30 cellular contexts compared by ENCODE assay signal in genomic region chr17:50514388-50514787, GRCh38. TPM values are rescaled to one million over a fixed set of nuclear protein-coding genes. Genes with fewer than 3 reads are reported as not detected.
DNase-seq lines count a peak whose midpoint lies in the region; ATAC-seq and TF ChIP-seq lines count a peak whose summit lies in the region.
"Had no signal": no experiment of that assay in that cellular context is flagged by ENCODE, and none has a peak within 500 bp of the region (broad histone marks: within the 10 kb centered on the region; RNA-seq: fewer than 3 reads in every experiment).

No MANE protein-coding gene starts in this region.

- H3K9me3 ChIP-seq in breast epithelium (no peaks in the 10 kb centered on the region), A673 (ENCODE audit: low read depth, low read length, poor library complexity, severe bottlenecking) (no peaks in the 10 kb centered on the region), esophagus squamous epithelium (no peaks in the 10 kb centered on the region)
- H3K9me3 ChIP-seq: BE2C, SJCRH30 had no signal

- H3K27ac Mint-ChIP-seq in MCF 10A (ENCODE audit: low read depth, unreplicated experiment) (no peak overlapping the region), osteocyte (ENCODE audit: unreplicated experiment) (peak overlapping the region; percentile 66)
- H3K27ac Mint-ChIP-seq: CD14-positive monocyte, IgD-negative memory B cell had no signal

- peak overlapping the region; percentile 49 to 55 for H3K27ac ChIP-seq in breast epithelium
- H3K27ac ChIP-seq in A673 (ENCODE audit: low read depth, low read length, poor library complexity, severe bottlenecking) = no peak overlapping the region
- no peak overlapping the region for H3K27ac ChIP-seq in esophagus squamous epithelium
- H3K27ac ChIP-seq: 22Rv1, KMS-11, PC-9, SJCRH30 had no signal

- POLR2A ChIA-PET in MCF 10A (lab: Yijun Ruan, JAX) (interaction anchor here (1.7 to 3.0 kb wide), 2 partner anchors 10 to 27 kb away, joined by 13 to 14 read pairs; no protein-coding TSS in a partner anchor), A673 (lab: Charles Lee; ENCODE audit: low non-redundant PET) (no interaction called here)

- BruUV-seq in MCF 10A (replicated peaks; lab: Mats Ljungman, UMichigan) (no TSS peak), A673 (replicated peaks; lab: Mats Ljungman, UMichigan) (no TSS peak)

- H3K36me3 ChIP-seq in breast epithelium (no peaks in the 10 kb centered on the region), A673 (ENCODE audit: insufficient read depth, low read length, poor library complexity, severe bottlenecking) (no peaks in the 10 kb centered on the region), esophagus squamous epithelium (no peaks in the 10 kb centered on the region)
- H3K36me3 ChIP-seq: BE2C, SJCRH30 had no signal

- H3K36me3 Mint-ChIP-seq in MCF 10A (ENCODE audit: insufficient read depth, unreplicated experiment) = no peaks in the 10 kb centered on the region
- H3K36me3 Mint-ChIP-seq in osteocyte (ENCODE audit: unreplicated experiment) = no peaks in the 10 kb centered on the region
- H3K36me3 Mint-ChIP-seq: CD14-positive monocyte; CD8-positive, alpha-beta memory T cell; IgD-negative memory B cell had no signal

- no peak overlapping the region for H3K4me3 Mint-ChIP-seq in MCF 10A (ENCODE audit: unreplicated experiment)
- H3K4me3 Mint-ChIP-seq in osteocyte (ENCODE audit: unreplicated experiment) = no peak overlapping the region
- H3K4me3 Mint-ChIP-seq: CD14-positive monocyte, IgD-negative memory B cell had no signal

- TF ChIP-seq POLR2A in breast epithelium (IDR thresholded peaks at IDR 0.05) (no peak), esophagus squamous epithelium (IDR thresholded peaks at IDR 0.05) (no peak)

- no peak for TF ChIP-seq CTCF in breast epithelium (IDR thresholded peaks at IDR 0.05)
- TF ChIP-seq CTCF in MCF 10A (IDR thresholded peaks at IDR 0.05; ENCODE audit: unreplicated experiment) = no peak
- TF ChIP-seq CTCF in osteocyte (IDR thresholded peaks at IDR 0.05) = no peak
- no peak for TF ChIP-seq CTCF in A673 (conservative IDR thresholded peaks at IDR 0.05; ENCODE audit: low read depth, low read length)
- TF ChIP-seq CTCF in esophagus squamous epithelium (IDR thresholded peaks at IDR 0.05) = no peak

- H3K4me1 ChIP-seq in breast epithelium (no peaks in the 10 kb centered on the region), A673 (ENCODE audit: insufficient read depth, low read length, poor library complexity, severe bottlenecking) (no peaks in the 10 kb centered on the region), esophagus squamous epithelium (peaks cover 6 to 47% (median 13%) of the 10 kb centered on the region in 3 donors)
- H3K4me1 ChIP-seq: SJCRH30 had no signal

- H3K4me1 Mint-ChIP-seq in MCF 10A (ENCODE audit: insufficient read depth, unreplicated experiment) (peaks cover 41% of the 10 kb centered on the region), osteocyte (ENCODE audit: unreplicated experiment) (peaks cover 54% of the 10 kb centered on the region)

- H3K4me3 ChIP-seq in breast epithelium (no peak overlapping the region), A673 (ENCODE audit: low read depth, low read length, poor library complexity, severe bottlenecking) (no peak overlapping the region), esophagus squamous epithelium (no peak overlapping the region)
- H3K4me3 ChIP-seq: PC-9, SJCRH30 had no signal

- ATAC-seq in left lobe of liver (peak; percentile 20), GM21447 (IDR thresholded peaks at IDR 0.05; ENCODE audit: unreplicated experiment) (no peak)
- ATAC-seq: Right ventricle myocardium inferior had no signal

- H3K27me3 ChIP-seq in breast epithelium = no peaks in the 10 kb centered on the region
- no peaks in the 10 kb centered on the region for H3K27me3 ChIP-seq in A673 (replicated peaks; ENCODE audit: insufficient read depth, low read depth, low read length, poor library complexity)
- no peaks in the 10 kb centered on the region for H3K27me3 ChIP-seq in esophagus squamous epithelium
- H3K27me3 ChIP-seq: BE2C, SJCRH30 had no signal

- no peaks in the 10 kb centered on the region for H3K27me3 Mint-ChIP-seq in MCF 10A (ENCODE audit: insufficient read depth, unreplicated experiment)
- H3K27me3 Mint-ChIP-seq in osteocyte (ENCODE audit: unreplicated experiment) = peaks cover 3% of the 10 kb centered on the region

- 65 to 79% methylated on average over 3 of the region's 3 CpGs for WGBS in esophagus squamous epithelium, 2 donors

- intact Hi-C loops in breast epithelium (cut with DNase I; ENCODE audit: low total_unique reads) = no loop called here
- intact Hi-C loops in MCF 10A (cut with micrococcal nuclease) = no loop called here
- intact Hi-C loops in A673 (cut with micrococcal nuclease; ENCODE audit: unreplicated experiment) = no loop called here
- intact Hi-C loops in esophagus squamous epithelium (cut with DNase I) = no loop called here

- CTCF ChIA-PET in MCF 10A (lab: Yijun Ruan, JAX) (interaction anchor here (1.9 to 2.7 kb wide), 2 partner anchors 10 to 117 kb away, joined by 5 to 14 read pairs; partner anchors contain the start of gene LRRC59), A673 (lab: Charles Lee) (no interaction called here)

- DNase-seq in breast epithelium (ENCODE audit: low spot score in 2 of 2) (no peak), MCF 10A (ENCODE audit: unreplicated experiment) (no peak), left lobe of liver (ENCODE audit: low spot score) (no peak), osteocyte (ENCODE audit: extremely low spot score, unreplicated experiment) (no peak), A673 (ENCODE audit: low spot score) (no peak), esophagus squamous epithelium (lab: John Stamatoyannopoulos, UW) (no peak)
- DNase-seq in stimulated activated naive CD4-positive, alpha-beta T cell treated with Interleukin-2 at 50 U/mL for 16 hours (lab: John Stamatoyannopoulos, UW) = no peak
- DNase-seq: ACHN; BE2C; Calu3; CD8-positive, alpha-beta memory T cell; DND-41; H7; NCI-H1048; NCI-H1417; NCI-H1694; NCI-H2029 treated with DMSO at 0.1 percent for 48 hours; NCI-H446 treated with DMSO at 0.1 percent for 48 hours; NCI-H526; NCI-H82; NK-92 treated with Interleukin-12 subunit alpha and Interleukin-12 subunit beta, amount 100 ng/mL, for 24 hours; PC-9; SJCRH30 had no signal

- H3K9me3 Mint-ChIP-seq in MCF 10A (ENCODE audit: unreplicated experiment) (no peaks in the 10 kb centered on the region), osteocyte (ENCODE audit: unreplicated experiment) (no peaks in the 10 kb centered on the region)
- H3K9me3 Mint-ChIP-seq: CD14-positive monocyte; CD8-positive, alpha-beta memory T cell; IgD-negative memory B cell had no signal

RNA-seq across cellular contexts. Expression of gene MYCBPAP, which starts 6.1 kb away (rescaled TPM):
- 1 to 10 TPM in 2 of 3 donors, under 1 TPM in 1; 0.66 to 1.9 (median 1.3) TPM for total RNA-seq in breast epithelium
- 0.19 TPM in 1 of 2 replicates, not detected in the other for total RNA-seq in MCF 10A (2022)
- not detected for total RNA-seq in left lobe of liver
- 0.46 and 0.81 TPM in 2 replicates for total RNA-seq in osteocyte
- total RNA-seq in A673 (2021) = 0.92 and 1.2 TPM in 2 replicates
- under 1 TPM in 1 of 4 donors, not detected in 3; 0.38 TPM for total RNA-seq in esophagus squamous epithelium
- total RNA-seq: RPMI7951, SJCRH30 had no signal

RNA-seq across cellular contexts. Expression of gene EPN3, which starts 18.1 kb away (rescaled TPM):
- total RNA-seq in breast epithelium = 10 to 100 TPM in 1 of 3 donors, 1 to 10 TPM in 1, not detected in 1; 8.2 to 32.8 TPM
- total RNA-seq in MCF 10A (2022) = 2.1 and 4.4 TPM in 2 replicates
- total RNA-seq in left lobe of liver = 0.35 TPM
- total RNA-seq in osteocyte = not detected in 2 replicates
- 0.09 TPM in 1 of 2 replicates, not detected in the other for total RNA-seq in A673 (2021)
- 100 to 1,000 TPM in 1 of 4 donors, 10 to 100 TPM in 3; 24.5 to 111 (median 51.8) TPM for total RNA-seq in esophagus squamous epithelium
- total RNA-seq: CD8-positive, alpha-beta memory T cell; RPMI7951; SJCRH30 had no signal

RNA-seq across cellular contexts. Expression of gene SPATA20, which starts 32.6 kb away (rescaled TPM):
- total RNA-seq in breast epithelium = 10 to 100 TPM; 52.4 to 62.3 (median 58.4) TPM
- total RNA-seq in MCF 10A (2022) = 35.3 and 39.4 TPM in 2 replicates
- total RNA-seq in left lobe of liver = 40.6 TPM
- 55.0 and 58.1 TPM in 2 replicates for total RNA-seq in osteocyte
- 11.1 and 16.5 TPM in 2 replicates for total RNA-seq in A673 (2021)
- 10 to 100 TPM; 34.1 to 67.3 (median 38.1) TPM for total RNA-seq in esophagus squamous epithelium

RNA-seq across cellular contexts. Expression of gene RSAD1, which starts 35.7 kb away (rescaled TPM):
- total RNA-seq in breast epithelium (10 to 100 TPM; 33.6 to 39.0 (median 35.1) TPM), MCF 10A (2022) (25.2 and 28.7 TPM in 2 replicates), left lobe of liver (27.4 TPM), osteocyte (36.7 and 37.5 TPM in 2 replicates), A673 (2021) (44.3 and 48.4 TPM in 2 replicates), esophagus squamous epithelium (10 to 100 TPM in 3 of 4 donors, 1 to 10 TPM in 1; 9.1 to 19.3 (median 14.2) TPM)

RNA-seq across cellular contexts. Expression of gene CHAD, which starts 45.7 kb away (rescaled TPM):
- 1 to 10 TPM in 2 of 3 donors, not detected in 1; 2.3 to 5.6 TPM for total RNA-seq in breast epithelium
- total RNA-seq in MCF 10A (2022) = not detected in 2 replicates
- 12.4 TPM for total RNA-seq in left lobe of liver
- not detected in 2 replicates for total RNA-seq in osteocyte
- 0.17 TPM in 1 of 2 replicates, not detected in the other for total RNA-seq in A673 (2021)
- total RNA-seq in esophagus squamous epithelium = under 1 TPM in 2 of 4 donors, not detected in 2; 0.19 to 0.80 TPM
- total RNA-seq: Calu3; CD8-positive, alpha-beta memory T cell; H7; PC-9; RPMI7951; SJCRH30 had no signal

Comparison
In these comparisons a context has a peak if more than half of its experiments do, and no peak if none do; other contexts are left out.
1. H3K27ac ChIP-seq: peak in breast epithelium (2 of 2); none in A673 (single experiment) and esophagus squamous epithelium (0 of 4).